1 cellular context compared by ENCODE assay signal in the genomic region with DNA sequence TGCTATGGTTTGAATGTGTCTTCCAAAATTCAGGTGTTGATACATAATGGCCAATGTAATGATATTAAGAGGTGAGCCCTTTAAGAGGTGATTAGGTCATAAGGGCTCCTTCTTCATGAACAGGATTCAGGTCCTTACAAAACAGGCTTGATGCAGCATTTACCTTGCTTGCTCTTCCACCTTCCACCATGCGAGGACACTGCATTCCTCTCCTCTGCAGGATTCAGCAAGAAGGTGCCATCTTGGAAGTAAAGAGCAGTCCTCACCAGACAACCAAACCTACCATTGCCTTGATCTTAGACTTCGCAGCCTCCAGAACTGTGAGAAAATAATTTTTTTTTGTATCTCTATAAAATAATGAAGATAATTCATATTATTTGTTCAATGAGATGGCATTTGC.
TF ChIP-seq lines count a peak whose summit lies in the region.

No MANE protein-coding gene starts in this region.

TF ChIP-seq in H1, 55 proteins besides CTCF, POLR2A, EP300 and RAD21:
- TF ChIP-seq HDAC2 (IDR thresholded peaks at IDR 0.05; ENCODE audit: borderline replicate concordance in 1 of 2, low read depth in 2 of 2, low read length in 2 of 2) (no peak), CBX8 (IDR thresholded peaks at IDR 0.05; ENCODE audit: borderline replicate concordance, low read depth, low read length) (no peak), EGR1 (IDR thresholded peaks at IDR 0.05; ENCODE audit: borderline replicate concordance, low read depth, low read length) (no peak), BCL11A (IDR thresholded peaks at IDR 0.05; ENCODE audit: low read depth in 2 of 2, low read length in 2 of 2) (no peak), YY1 (IDR thresholded peaks at IDR 0.05; ENCODE audit: low read depth, low read length) (peak; percentile 72; the same call in 1 of the 2 replicates), MAFK (IDR thresholded peaks at IDR 0.05; ENCODE audit: low read depth, low read length) (no peak)
